3 cellular contexts compared by ENCODE assay signal in genomic region chr11:17156283-17156682, GRCh38.
TF ChIP-seq lines count a peak whose summit lies in the region.

No MANE protein-coding gene starts in this region.

TF ChIP-seq in A549, 52 proteins besides CTCF, POLR2A, EP300 and RAD21 (continued from another document):
- TF ChIP-seq MAFK (IDR thresholded peaks at IDR 0.05; ENCODE audit: partially characterized antibody): peak; percentile 23

TF ChIP-seq in GM23338, 12 proteins besides CTCF, POLR2A, EP300 and RAD21 (continued from another document):
- TF ChIP-seq ZNF462 (CRISPR knock-in tag; IDR thresholded peaks at IDR 0.05) (no peak), ZNF114 (CRISPR knock-in tag; IDR thresholded peaks at IDR 0.05) (no peak), JUNB (IDR thresholded peaks at IDR 0.05; ENCODE audit: unreplicated experiment) (no peak), NANOG (IDR thresholded peaks at IDR 0.05; ENCODE audit: borderline replicate concordance) (no peak), REST (IDR thresholded peaks at IDR 0.05; ENCODE audit: unreplicated experiment) (no peak), EZH2phosphoT487 (IDR thresholded peaks at IDR 0.05; ENCODE audit: unreplicated experiment) (no peak), EZH2 (IDR thresholded peaks at IDR 0.05; ENCODE audit: low read depth, unreplicated experiment) (no peak), POLR2AphosphoS5 (IDR thresholded peaks at IDR 0.05; ENCODE audit: low read depth) (no peak), STAT1 (IDR thresholded peaks at IDR 0.05; ENCODE audit: unreplicated experiment) (no peak), ZNF331 (CRISPR knock-in tag; IDR thresholded peaks at IDR 0.05; ENCODE audit: low read depth) (no peak)

TF ChIP-seq in WTC11, 78 proteins besides CTCF, POLR2A, EP300 and RAD21 (continued from another document):
- no peak for TF ChIP-seq ATF6 (CRISPR knock-in tag; IDR thresholded peaks at IDR 0.05)
TF ChIP-seq in WTC11: peak in this region for 1.
